19 cellular contexts compared by ENCODE assay signal in genomic region chr11:20597137-20597923, GRCh38. TPM values are rescaled to one million over a fixed set of nuclear protein-coding genes. Genes with fewer than 3 reads are reported as not detected.
DNase-seq lines count a peak whose midpoint lies in the region; ATAC-seq and TF ChIP-seq lines count a peak whose summit lies in the region.
"Had no signal": no experiment of that assay in that cellular context is flagged by ENCODE, and none has a peak within 500 bp of the region (broad histone marks: within the 10 kb centered on the region; RNA-seq: fewer than 3 reads in every experiment).

No MANE protein-coding gene starts in this region.

- no peak for ATAC-seq in stimulated activated naive CD8-positive, alpha-beta T cell treated with anti-CD3 and anti-CD28 coated beads, Interleukin-15, Interleukin-2, amounts not matched to agents 100 U/mL and 50 U/mL, for 24 hours
- no peak for ATAC-seq in GM19397 (IDR thresholded peaks at IDR 0.05; ENCODE audit: unreplicated experiment)
- ATAC-seq in HG03432 (IDR thresholded peaks at IDR 0.05; ENCODE audit: unreplicated experiment): no peak
- ATAC-seq: left lobe of liver, T-cell had no signal

- peaks cover 11% of the 10 kb centered on the region for H3K4me1 Mint-ChIP-seq in stimulated activated naive CD8-positive, alpha-beta T cell treated with anti-CD3 and anti-CD28 coated beads, Interleukin-15, Interleukin-2, amounts not matched to agents 100 ng/mL and 50 ng/mL, for 24 hours (ENCODE audit: low read depth)
- peaks cover 6% of the 10 kb centered on the region for H3K4me1 Mint-ChIP-seq in endodermal cell
- H3K4me1 Mint-ChIP-seq in nephron: no peaks in the 10 kb centered on the region

- no peaks in the 10 kb centered on the region for H3K36me3 ChIP-seq in endodermal cell (ENCODE audit: control insufficient read depth, insufficient read depth, low read length)
- no peaks in the 10 kb centered on the region for H3K36me3 ChIP-seq in transverse colon
- H3K36me3 ChIP-seq: esophagus squamous epithelium, WERI-Rb-1 had no signal

- 6 to 9% methylated on average over 23 to 57 of the region's 57 CpGs for whole genome bisulfite sequencing in endodermal cell (ENCODE audit: insufficient coverage in 1 of 2, insufficient read length in 1 of 2), 2 experiments
- WGBS in transverse colon (ENCODE audit: low coverage in 1 of 2), 2 donors: 28% methylated on average over 57 of the region's 57 CpGs; no CpG with 5 or more reads in 1 of the 2 donors

- H3K9me3 ChIP-seq in endodermal cell (ENCODE audit: control insufficient read depth, low read length) (no peaks in the 10 kb centered on the region), transverse colon (no peaks in the 10 kb centered on the region)
- H3K9me3 ChIP-seq: Caco-2, esophagus squamous epithelium had no signal

- H3K4me3 ChIP-seq in endodermal cell (ENCODE audit: low read length): no peak overlapping the region
- H3K4me3 ChIP-seq in transverse colon: no peak overlapping the region

- H3K9ac ChIP-seq in endodermal cell (ENCODE audit: extremely low read depth, low read length, poor library complexity, severe bottlenecking): no peak overlapping the region

- intact Hi-C loops in transverse colon (cut with DNase I; ENCODE audit: low total_unique reads): no loop called here

- in situ Hi-C loops in transverse colon (cut with MboI; ENCODE audit: low pct_ligation_motif_present in 1 of 4, low pct_unique_long_range_greater_than_20kb in 1 of 4, low sequenced_read_pairs in 3 of 4): no loop called here

- H3K9me3 Mint-ChIP-seq in stimulated activated naive CD8-positive, alpha-beta T cell treated with anti-CD3 and anti-CD28 coated beads, Interleukin-15, Interleukin-2, amounts not matched to agents 100 ng/mL and 50 ng/mL, for 24 hours: peaks cover 7% of the 10 kb centered on the region
- H3K9me3 Mint-ChIP-seq in endodermal cell: no peaks in the 10 kb centered on the region
- H3K9me3 Mint-ChIP-seq in nephron: no peaks in the 10 kb centered on the region
- H3K9me3 Mint-ChIP-seq: T-cell had no signal

- peaks cover 86% of the 10 kb centered on the region for H3K27me3 Mint-ChIP-seq in stimulated activated naive CD8-positive, alpha-beta T cell treated with anti-CD3 and anti-CD28 coated beads, Interleukin-15, Interleukin-2, amounts not matched to agents 100 ng/mL and 50 ng/mL, for 24 hours
- peaks cover 91% of the 10 kb centered on the region for H3K27me3 Mint-ChIP-seq in endodermal cell (ENCODE audit: insufficient read depth)
- peaks cover 94% of the 10 kb centered on the region for H3K27me3 Mint-ChIP-seq in nephron (ENCODE audit: low read depth)

- H3K27ac ChIP-seq in endodermal cell (ENCODE audit: low read depth, low read length) (no peak overlapping the region), transverse colon (no peak overlapping the region)
- H3K27ac ChIP-seq: esophagus squamous epithelium, RWPE1, WERI-Rb-1 had no signal

- no peak for TF ChIP-seq POLR2A in transverse colon (IDR thresholded peaks at IDR 0.05)

- DNase-seq in stimulated activated naive CD8-positive, alpha-beta T cell treated with anti-CD3 and anti-CD28 coated beads, Interleukin-15, Interleukin-2, amounts not matched to agents 100 U/mL and 50 U/mL, for 24 hours: no peak
- peak; percentile 72 for DNase-seq in endodermal cell
- DNase-seq in transverse colon: no peak
- DNase-seq in putamen (ENCODE audit: low spot score): no peak
- DNase-seq: activated effector memory CD4-positive, alpha-beta T cell treated with Interleukin-2 at 50 U/mL for 16 hours; Caco-2; esophagus squamous epithelium; GOT3; NCI-H1417 treated with DMSO at 0.1 percent for 48 hours; T-cell; WERI-Rb-1 had no signal

- H3K4me1 ChIP-seq in endodermal cell (ENCODE audit: control insufficient read depth, insufficient read depth, low read length) (peaks cover 2% of the 10 kb centered on the region), transverse colon (peaks cover 0 to 4% (median 0%) of the 10 kb centered on the region in 4 donors)
- H3K4me1 ChIP-seq: Caco-2 had no signal

- no peaks in the 10 kb centered on the region for H3K36me3 Mint-ChIP-seq in stimulated activated naive CD8-positive, alpha-beta T cell treated with anti-CD3 and anti-CD28 coated beads, Interleukin-15, Interleukin-2, amounts not matched to agents 100 ng/mL and 50 ng/mL, for 24 hours (ENCODE audit: low read depth)
- no peaks in the 10 kb centered on the region for H3K36me3 Mint-ChIP-seq in endodermal cell (ENCODE audit: low read depth)
- H3K36me3 Mint-ChIP-seq in nephron (ENCODE audit: low read depth): no peaks in the 10 kb centered on the region
- H3K36me3 Mint-ChIP-seq: T-cell had no signal

- TF ChIP-seq EP300 in transverse colon (IDR thresholded peaks at IDR 0.05; ENCODE audit: low read depth): no peak

- H3K4me3 Mint-ChIP-seq in stimulated activated naive CD8-positive, alpha-beta T cell treated with anti-CD3 and anti-CD28 coated beads, Interleukin-15, Interleukin-2, amounts not matched to agents 100 ng/mL and 50 ng/mL, for 24 hours: peak overlapping the region; percentile 12
- H3K4me3 Mint-ChIP-seq in endodermal cell: peak overlapping the region; percentile 42
- H3K4me3 Mint-ChIP-seq in nephron: peak overlapping the region; percentile 49 to 66 (median 57)
- H3K4me3 Mint-ChIP-seq: T-cell had no signal

- TF ChIP-seq CTCF in endodermal cell (conservative IDR thresholded peaks at IDR 0.05) (no peak), nephron (IDR thresholded peaks at IDR 0.05; ENCODE audit: unreplicated experiment in 3 of 3) (no peak), transverse colon (IDR thresholded peaks at IDR 0.05) (no peak)

- H3K27me3 ChIP-seq in endodermal cell (ENCODE audit: control insufficient read depth, insufficient read depth, low read length, poor library complexity, severe bottlenecking) (peaks cover 94% of the 10 kb centered on the region), transverse colon (peaks cover 92% of the 10 kb centered on the region)

- no peak overlapping the region for H3K27ac Mint-ChIP-seq in stimulated activated naive CD8-positive, alpha-beta T cell treated with anti-CD3 and anti-CD28 coated beads, Interleukin-15, Interleukin-2, amounts not matched to agents 100 ng/mL and 50 ng/mL, for 24 hours
- no peak overlapping the region for H3K27ac Mint-ChIP-seq in endodermal cell
- no peak overlapping the region for H3K27ac Mint-ChIP-seq in nephron
- H3K27ac Mint-ChIP-seq: T-cell had no signal

RNA-seq across cellular contexts. Expression of gene SLC6A5, which starts 2.1 kb away (rescaled TPM):
- total RNA-seq in endodermal cell (not detected), transverse colon (not detected)
- 1.1 TPM for polyA plus RNA-seq in endodermal cell (2013, experiment 1 of 2)
- polyA plus RNA-seq in endodermal cell (2013, experiment 2 of 2): 0.91 TPM
- total RNA-seq: Caco-2, esophagus squamous epithelium, left lobe of liver, LHCN-M2, pulmonary artery endothelial cell, T-cell had no signal
